ENCODE assay signal across 14 cellular contexts in the genomic region with DNA sequence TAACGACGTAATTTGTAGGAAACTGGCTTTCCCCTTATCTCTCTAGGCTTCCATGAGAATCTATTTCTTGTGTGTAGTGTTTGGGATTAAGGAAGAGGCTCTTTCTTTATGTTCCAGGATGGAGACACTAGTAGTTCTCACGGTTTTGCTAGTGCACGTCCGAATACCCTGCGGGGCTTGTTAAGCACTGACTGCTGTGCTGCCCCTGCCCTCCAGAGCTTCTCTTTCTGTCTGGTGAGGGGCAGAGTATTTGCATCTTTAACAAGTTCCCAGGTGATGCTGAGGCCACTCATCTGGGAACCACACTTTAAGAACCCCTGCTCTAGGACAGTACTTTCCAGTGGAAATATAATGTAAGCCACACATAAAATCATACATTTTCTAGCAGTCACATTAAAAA.
DNase-seq lines count a peak whose midpoint lies in the region; ATAC-seq, FAIRE-seq and TF ChIP-seq lines count a peak whose summit lies in the region.
"Had no signal": no experiment of that assay in that cellular context is flagged by ENCODE, and none has a peak within 500 bp of the region (broad histone marks: within the 10 kb centered on the region; RNA-seq: fewer than 3 reads in every experiment).

No MANE protein-coding gene starts in this region.

- no peak for TF ChIP-seq POLR2A in suprapubic skin (IDR thresholded peaks at IDR 0.05)

- H3K4me1 ChIP-seq in left ventricle myocardium inferior (peaks cover 46% of the 10 kb centered on the region), right cardiac atrium (ENCODE audit: control insufficient read depth, insufficient read depth, low read length) (peaks cover 17% of the 10 kb centered on the region), Panc1 (ENCODE audit: control insufficient read depth, insufficient read depth, low read length) (peaks cover 79% of the 10 kb centered on the region), iPS-20b (ENCODE audit: insufficient read depth, low read length) (peaks cover 56% of the 10 kb centered on the region), suprapubic skin (peaks cover 48% of the 10 kb centered on the region)

- peak overlapping the region; percentile 60 for H3K27ac ChIP-seq in left ventricle myocardium inferior (replicated peaks)
- H3K27ac ChIP-seq in right cardiac atrium (ENCODE audit: low read length): no peak overlapping the region
- peak overlapping the region; percentile 100 for H3K27ac ChIP-seq in Panc1 (ENCODE audit: low read length)
- H3K27ac ChIP-seq in iPS-20b (ENCODE audit: low read length): no peak overlapping the region
- H3K27ac ChIP-seq in suprapubic skin: peak overlapping the region; percentile 14
- H3K27ac ChIP-seq: ascending aorta, KMS-11 had no signal

- POLR2A ChIA-PET in Panc1 (lab: Charles Lee): no interaction called here

- no peak for TF ChIP-seq CTCF in left ventricle myocardium inferior (IDR thresholded peaks at IDR 0.05; ENCODE audit: borderline replicate concordance)
- TF ChIP-seq CTCF in Panc1 (IDR thresholded peaks at IDR 0.05): no peak
- TF ChIP-seq CTCF in suprapubic skin (IDR thresholded peaks at IDR 0.05): no peak
- TF ChIP-seq CTCF in D721Med (IDR thresholded peaks at IDR 0.05; ENCODE audit: insufficient read depth, missing control alignments): no peak

- DNase-seq in left ventricle myocardium inferior: no peak
- no peak for DNase-seq in right cardiac atrium
- no peak for DNase-seq in Panc1 (ENCODE audit: low read depth, low spot score)
- no peak for DNase-seq in suprapubic skin (ENCODE audit: low spot score in 2 of 2)
- no peak for DNase-seq in stimulated activated CD4-positive, alpha-beta T cell treated with anti-CD3 and anti-CD28 coated beads, Interleukin-15, amount 100 ng/mL, for 24 hours
- DNase-seq in D721Med (ENCODE audit: insufficient read length, low spot score): no peak
- DNase-seq in RCC 7860 (ENCODE audit: low spot score): no peak
- DNase-seq: mesendoderm; NCI-H510A treated with DMSO at 0.1 percent for 48 hours; Peyer's patch; stimulated activated CD4-positive, alpha-beta T cell treated with anti-CD3 and anti-CD28 coated beads, Interleukin-12 subunit alpha, Interleukin-12 subunit beta, amount 100 ng/mL, for 4 hours had no signal

- FAIRE-seq in D721Med (lab: Jason Lieb, UNC): no peak
- FAIRE-seq in RCC 7860 (lab: Jason Lieb, UNC): no peak

- no peaks in the 10 kb centered on the region for H3K9me3 ChIP-seq in left ventricle myocardium inferior (replicated peaks)
- H3K9me3 ChIP-seq in right cardiac atrium (ENCODE audit: control insufficient read depth, low read length): no peaks in the 10 kb centered on the region
- H3K9me3 ChIP-seq in Panc1 (ENCODE audit: control insufficient read depth, insufficient read depth, low read depth, low read length): no peaks in the 10 kb centered on the region
- no peaks in the 10 kb centered on the region for H3K9me3 ChIP-seq in iPS-20b (ENCODE audit: insufficient read depth, low read depth, low read length)
- H3K9me3 ChIP-seq in suprapubic skin: no peaks in the 10 kb centered on the region
- H3K9me3 ChIP-seq: ascending aorta, Peyer's patch had no signal

- no peak for ATAC-seq in right cardiac atrium
- no peak for ATAC-seq in Panc1

- intact Hi-C loops in left ventricle myocardium inferior (cut with micrococcal nuclease) (no loop called here), right cardiac atrium (cut with DNase I) (no loop called here), Panc1 (cut with micrococcal nuclease; ENCODE audit: unreplicated experiment) (no loop called here)

- no TSS peak for BruUV-seq in Panc1 (replicated peaks; lab: Mats Ljungman, UMichigan)

- H3K36me3 ChIP-seq in left ventricle myocardium inferior: no peaks in the 10 kb centered on the region
- peaks cover 4% of the 10 kb centered on the region; the same call in 1 of the 2 replicates for H3K36me3 ChIP-seq in Panc1 (ENCODE audit: control insufficient read depth, insufficient read depth, low read length)
- no peaks in the 10 kb centered on the region for H3K36me3 ChIP-seq in iPS-20b (ENCODE audit: insufficient read depth, low read depth, low read length)
- no peaks in the 10 kb centered on the region for H3K36me3 ChIP-seq in suprapubic skin
- H3K36me3 ChIP-seq: ascending aorta, Peyer's patch had no signal

- WGBS in right cardiac atrium: 83% methylated on average over 6 of the region's 6 CpGs
- WGBS in suprapubic skin: 89% methylated on average over 6 of the region's 6 CpGs

- TF ChIP-seq EP300 in suprapubic skin (IDR thresholded peaks at IDR 0.05): no peak

- CTCF ChIA-PET in Panc1 (lab: Charles Lee): interaction anchor here (0.6 kb wide), 1 partner anchor 800 kb away, joined by 3 read pairs; the partner anchor contains the start of gene CASP10

- H3K27me3 ChIP-seq in left ventricle myocardium inferior (ENCODE audit: low read depth): no peaks in the 10 kb centered on the region
- no peaks in the 10 kb centered on the region for H3K27me3 ChIP-seq in right cardiac atrium (ENCODE audit: control insufficient read depth, insufficient read depth)
- H3K27me3 ChIP-seq in Panc1 (ENCODE audit: control insufficient read depth, insufficient read depth, low read length): no peaks in the 10 kb centered on the region
- no peaks in the 10 kb centered on the region for H3K27me3 ChIP-seq in iPS-20b (ENCODE audit: insufficient read depth, low read length)
- H3K27me3 ChIP-seq in suprapubic skin: no peaks in the 10 kb centered on the region
- H3K27me3 ChIP-seq: ascending aorta, Peyer's patch had no signal

- no peak overlapping the region for H3K4me3 ChIP-seq in left ventricle myocardium inferior
- H3K4me3 ChIP-seq in right cardiac atrium (ENCODE audit: low read length): no peak overlapping the region
- peak overlapping the region in 1 of 2 experiments; percentile 40; a peak in 2 of 4 replicates for H3K4me3 ChIP-seq in Panc1 (ENCODE audit: low read depth in 2 of 2, low read length in 2 of 2)
- H3K4me3 ChIP-seq in iPS-20b (ENCODE audit: low read length): peak overlapping the region; percentile 39; the same call in 1 of the 2 replicates
- no peak overlapping the region for H3K4me3 ChIP-seq in suprapubic skin

- in situ Hi-C loops in Panc1 (cut with HindIII; ENCODE audit: low pct_unique_long_range_greater_than_20kb, low sequenced_read_pairs): no loop called here

- H3K9ac ChIP-seq in iPS-20b (ENCODE audit: low read depth, low read length): peak overlapping the region; percentile 11; the same call in 1 of the 2 replicates
- H3K9ac ChIP-seq: KMS-11 had no signal

Comparison
In these comparisons a context has a peak if more than half of its experiments do, and no peak if none do; other contexts are left out.
1. H3K27ac ChIP-seq: peak in left ventricle myocardium inferior (single experiment), Panc1 (single experiment) and suprapubic skin (single experiment); none in right cardiac atrium (single experiment) and iPS-20b (single experiment).